Comparison of ENCODE assay signal across 9 cellular contexts in genomic region chr18:23377669-23378469, GRCh38.
DNase-seq lines count a peak whose midpoint lies in the region; ATAC-seq, FAIRE-seq and TF ChIP-seq lines count a peak whose summit lies in the region.
"Had no signal": no experiment of that assay in that cellular context is flagged by ENCODE, and none has a peak within 500 bp of the region (broad histone marks: within the 10 kb centered on the region; RNA-seq: fewer than 3 reads in every experiment).

No MANE protein-coding gene starts in this region.

- H3K27me3 ChIP-seq in esophagus (ENCODE audit: control insufficient read depth in 1 of 2, insufficient read depth in 2 of 2, low read length in 2 of 2) = no peaks in the 10 kb centered on the region
- no peaks in the 10 kb centered on the region for H3K27me3 ChIP-seq in smooth muscle cell (ENCODE audit: low read depth)
- H3K27me3 ChIP-seq: BLaER1 had no signal

- H3K4me3 ChIP-seq in esophagus (ENCODE audit: low read depth in 1 of 2, low read length in 2 of 2) = no peak overlapping the region
- H3K4me3 ChIP-seq in smooth muscle cell = no peak overlapping the region
- H3K4me3 ChIP-seq: BLaER1 had no signal

- H2AFZ ChIP-seq in smooth muscle cell (ENCODE audit: low read depth) = no peak overlapping the region

- no peak for FAIRE-seq in HTR-8/SVneo (lab: Jason Lieb, UNC)

- peak overlapping the region; percentile 45 for H3K9ac ChIP-seq in smooth muscle cell (ENCODE audit: low read depth)
- H3K9ac ChIP-seq: BLaER1 had no signal

- no peaks in the 10 kb centered on the region for H3K79me2 ChIP-seq in smooth muscle cell (ENCODE audit: low read depth)

- H3K36me3 ChIP-seq in esophagus (ENCODE audit: control insufficient read depth in 2 of 2, insufficient read depth in 2 of 2, low read length in 1 of 2) (no peaks in the 10 kb centered on the region), smooth muscle cell (ENCODE audit: low read depth) (no peaks in the 10 kb centered on the region)

- peak overlapping the region; percentile 79 for H3K4me2 ChIP-seq in smooth muscle cell
- H3K4me2 ChIP-seq: BLaER1 had no signal

- H3K27ac ChIP-seq in esophagus (ENCODE audit: low read depth in 2 of 2, low read length in 1 of 2) (peak overlapping the region; percentile 36 to 69), smooth muscle cell (ENCODE audit: low read depth) (peak overlapping the region; percentile 88)
- H3K27ac ChIP-seq: BLaER1 had no signal

- DNase-seq in activated CD4-positive, CD25-positive, alpha-beta regulatory T cell (lab: John Stamatoyannopoulos, UW) = no peak
- DNase-seq in HTR-8/SVneo (ENCODE audit: insufficient read length, low spot score) = peak; percentile 42
- DNase-seq in smooth muscle cell (lab: John Stamatoyannopoulos, UW; ENCODE audit: unreplicated experiment) = no peak
- DNase-seq in NCI-H2196 (lab: John Stamatoyannopoulos, UW; ENCODE audit: unreplicated experiment) = no peak

- no peak for TF ChIP-seq CTCF in smooth muscle cell (IDR thresholded peaks at IDR 0.05; ENCODE audit: borderline replicate concordance, insufficient read depth, poor library complexity, severe bottlenecking)

- H3K9me3 ChIP-seq in esophagus (ENCODE audit: control insufficient read depth in 2 of 2, insufficient read depth in 1 of 2, low read depth in 1 of 2, low read length in 1 of 2) = no peaks in the 10 kb centered on the region
- no peaks in the 10 kb centered on the region for H3K9me3 ChIP-seq in smooth muscle cell (replicated peaks; ENCODE audit: low read depth)
- H3K9me3 ChIP-seq: BLaER1 had no signal

- WGBS in esophagus, 2 donors = 36 to 37% methylated on average over 4 of the region's 4 CpGs
- WGBS in smooth muscle cell (ENCODE audit: low lambda C conversion rate) = 9% methylated on average over 4 of the region's 4 CpGs

- no peaks in the 10 kb centered on the region for H4K20me1 ChIP-seq in smooth muscle cell (ENCODE audit: low read depth)
- H4K20me1 ChIP-seq: BLaER1 had no signal

- ATAC-seq in activated CD4-positive, CD25-positive, alpha-beta regulatory T cell treated with anti-CD3 and anti-CD28 coated beads, Interleukin-2, amount 50 U/mL, for 24 hours = peak; percentile 75 to 82
- ATAC-seq in HG03280 (IDR thresholded peaks at IDR 0.05; ENCODE audit: unreplicated experiment) (no peak), GM18873 (IDR thresholded peaks at IDR 0.05; ENCODE audit: low FRiP score, unreplicated experiment) (no peak)

- H3K4me1 ChIP-seq in esophagus (ENCODE audit: control insufficient read depth in 2 of 2, insufficient read depth in 2 of 2, low read length in 1 of 2) = no peaks in the 10 kb centered on the region
- peaks cover 10% of the 10 kb centered on the region for H3K4me1 ChIP-seq in smooth muscle cell (ENCODE audit: low read depth)
- H3K4me1 ChIP-seq: BLaER1 had no signal

- peaks cover 12% of the 10 kb centered on the region for H3F3A ChIP-seq in smooth muscle cell (ENCODE audit: low read depth)

Comparison
In these comparisons a context has a peak if more than half of its experiments do, and no peak if none do; other contexts are left out.
1. ATAC-seq: peak in activated CD4-positive, CD25-positive, alpha-beta regulatory T cell treated with anti-CD3 and anti-CD28 coated beads, Interleukin-2, amount 50 U/mL, for 24 hours (2 of 2); none in HG03280 (single experiment) and GM18873 (single experiment).